ENCODE assay signal across 11 cellular contexts in the genomic region with DNA sequence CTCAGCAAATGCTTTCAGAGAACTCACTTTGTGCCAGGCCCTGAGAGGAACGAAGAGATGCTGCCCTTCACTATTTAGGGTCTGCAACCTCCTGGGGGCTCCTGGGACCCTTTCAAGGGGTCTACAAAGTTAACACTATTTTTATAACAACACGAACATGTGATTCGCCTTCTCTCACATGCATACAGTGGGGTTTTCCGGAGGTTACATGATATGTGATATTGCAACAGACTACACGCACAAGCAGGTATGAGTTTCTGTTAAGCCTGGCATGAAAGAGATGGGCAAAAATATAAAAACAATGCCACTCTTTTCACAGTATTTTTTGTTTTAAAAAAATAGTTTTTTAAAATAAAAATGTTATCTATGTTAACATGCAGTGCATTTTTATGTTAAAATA. TPM values are rescaled to one million over a fixed set of nuclear protein-coding genes. Genes with fewer than 3 reads are reported as not detected.
DNase-seq lines count a peak whose midpoint lies in the region; TF ChIP-seq lines count a peak whose summit lies in the region.
"Had no signal": no experiment of that assay in that cellular context is flagged by ENCODE, and none has a peak within 500 bp of the region (broad histone marks: within the 10 kb centered on the region; RNA-seq: fewer than 3 reads in every experiment).

No MANE protein-coding gene starts in this region.

- H3K27me3 ChIP-seq in breast epithelium = no peaks in the 10 kb centered on the region
- no peaks in the 10 kb centered on the region for H3K27me3 ChIP-seq in transverse colon

- H3K4me1 Mint-ChIP-seq in activated T-cell treated with anti-CD3 and anti-CD28 coated beads, Interleukin-2, amount 50 U/mL, for 24 hours (ENCODE audit: low read depth) = peaks cover 74% of the 10 kb centered on the region

- TF ChIP-seq POLR2A in breast epithelium (IDR thresholded peaks at IDR 0.05) = no peak
- no peak for TF ChIP-seq POLR2A in transverse colon (IDR thresholded peaks at IDR 0.05)

- H3K4me3 Mint-ChIP-seq in activated T-cell treated with anti-CD3 and anti-CD28 coated beads, Interleukin-2, amount 50 U/mL, for 24 hours = no peak overlapping the region

- TF ChIP-seq CTCF in breast epithelium (IDR thresholded peaks at IDR 0.05) (no peak), transverse colon (IDR thresholded peaks at IDR 0.05) (no peak)

- peak overlapping the region; percentile 63 for H3K27ac Mint-ChIP-seq in activated T-cell treated with anti-CD3 and anti-CD28 coated beads, Interleukin-2, amount 50 U/mL, for 24 hours

- TF ChIP-seq EP300 in transverse colon (IDR thresholded peaks at IDR 0.05; ENCODE audit: low read depth) = no peak

- no peak overlapping the region for H3K4me3 ChIP-seq in breast epithelium
- H3K4me3 ChIP-seq in transverse colon = no peak overlapping the region

- H3K9me3 Mint-ChIP-seq in activated T-cell treated with anti-CD3 and anti-CD28 coated beads, Interleukin-2, amount 50 U/mL, for 24 hours = no peaks in the 10 kb centered on the region

- H3K36me3 Mint-ChIP-seq in activated T-cell treated with anti-CD3 and anti-CD28 coated beads, Interleukin-2, amount 50 U/mL, for 24 hours (ENCODE audit: low read depth) = peaks cover 91% of the 10 kb centered on the region

- no peaks in the 10 kb centered on the region for H3K9me3 ChIP-seq in breast epithelium
- H3K9me3 ChIP-seq in transverse colon = no peaks in the 10 kb centered on the region

- DNase-seq in activated T-cell treated with anti-CD3 and anti-CD28 coated beads, Interleukin-2, amount 50 U/mL, for 24 hours = no peak
- DNase-seq in activated T-cell treated with anti-CD3 and anti-CD28 coated beads for 4 hours (no peak), breast epithelium (ENCODE audit: low spot score in 2 of 2) (no peak), mesenteric fat pad (ENCODE audit: low spot score) (peak; percentile 2), transverse colon (no peak), nucleus accumbens (lab: John Stamatoyannopoulos, UW) (no peak), NCI-H146 (lab: John Stamatoyannopoulos, UW) (no peak)
- DNase-seq in activated CD8-positive, alpha-beta memory T cell treated with anti-CD3 and anti-CD28 coated beads, Interleukin-2, amount 50 U/mL, for 4 hours = no peak
- DNase-seq: NCI-H1092, NCI-H345, T-helper 9 cell had no signal

- H3K27ac ChIP-seq in breast epithelium (peak overlapping the region; percentile 68 to 83), transverse colon (peak overlapping the region; percentile 28 to 75 (median 50))

- intact Hi-C loops in breast epithelium (cut with DNase I; ENCODE audit: low total_unique reads) (no loop called here), transverse colon (cut with DNase I; ENCODE audit: low total_unique reads) (no loop called here)

- H3K27me3 Mint-ChIP-seq in activated T-cell treated with anti-CD3 and anti-CD28 coated beads, Interleukin-2, amount 50 U/mL, for 24 hours = no peaks in the 10 kb centered on the region

- 94 to 100% methylated on average over 2 to 5 of the region's 5 CpGs for WGBS in transverse colon (ENCODE audit: low coverage in 1 of 2), 2 donors

- no peaks in the 10 kb centered on the region for H3K36me3 ChIP-seq in breast epithelium
- H3K36me3 ChIP-seq in transverse colon = peaks cover 0 to 15% (median 2%) of the 10 kb centered on the region in 4 donors

- H3K4me1 ChIP-seq in breast epithelium (peaks cover 0 to 7% of the 10 kb centered on the region in 2 donors), transverse colon (peaks cover 0 to 14% (median 5%) of the 10 kb centered on the region in 4 donors)

- in situ Hi-C loops in transverse colon (cut with MboI; ENCODE audit: low pct_ligation_motif_present in 1 of 4, low pct_unique_long_range_greater_than_20kb in 1 of 4, low sequenced_read_pairs in 3 of 4) = no loop called here

RNA-seq across cellular contexts. Expression of a gene that starts 10.3 kb away (rescaled TPM):
- total RNA-seq in breast epithelium (1 to 10 TPM; 3.2 to 9.5 (median 6.7) TPM), mesenteric fat pad (3.3 TPM), transverse colon (10 to 100 TPM; 11.2 to 54.5 (median 41.3) TPM)
